14 cellular contexts compared by ENCODE assay signal in genomic region chr1:59018860-59019259, GRCh38.
A peak's percentile ranks its signal among the peaks of the same experiment; 100 is the strongest.
DNase-seq lines count a peak whose midpoint lies in the region; ATAC-seq and TF ChIP-seq lines count a peak whose summit lies in the region.
"Had no signal": no experiment of that assay in that cellular context is flagged by ENCODE, and none has a peak within 500 bp of the region (broad histone marks: within the 10 kb centered on the region; RNA-seq: fewer than 3 reads in every experiment).

No MANE protein-coding gene starts in this region.

- no peak for ATAC-seq in activated CD8-positive, alpha-beta T cell treated with anti-CD3 and anti-CD28 coated beads for 36 hours
- ATAC-seq in left cardiac atrium (peak; percentile 78 to 92), HG02642 (IDR thresholded peaks at IDR 0.05; ENCODE audit: poor library complexity, unreplicated experiment) (no peak)
- no peak for ATAC-seq in stimulated activated memory B cell treated with anti-CD40 and anti-IgM and Interleukin-4, amounts not matched to agents 10 μg/mL and 1 μg/mL and 100 μg/mL, for 72 hours

- CTCF ChIA-PET in activated CD8-positive, alpha-beta T cell treated with anti-CD3 and anti-CD28 coated beads for 36 hours (lab: Charles Lee), result no interaction called here

- no peak for TF ChIP-seq CTCF in activated CD8-positive, alpha-beta T cell treated with anti-CD3 and anti-CD28 coated beads for 36 hours (IDR thresholded peaks at IDR 0.05)

- peaks cover 5% of the 10 kb centered on the region for H3K9me3 Mint-ChIP-seq in activated T-cell treated with anti-CD3 and anti-CD28 coated beads, Interleukin-2, amount 50 U/mL, for 24 hours
- peaks cover 4% of the 10 kb centered on the region for H3K9me3 Mint-ChIP-seq in activated CD8-positive, alpha-beta T cell treated with anti-CD3 and anti-CD28 coated beads for 36 hours
- H3K9me3 Mint-ChIP-seq in stimulated activated memory B cell treated with anti-CD40 and anti-IgM and Interleukin-4, amounts not matched to agents 10 μg/mL and 1 μg/mL and 100 μg/mL, for 72 hours, result no peaks in the 10 kb centered on the region

- H3K4me3 Mint-ChIP-seq in activated T-cell treated with anti-CD3 and anti-CD28 coated beads, Interleukin-2, amount 50 U/mL, for 24 hours, result no peak overlapping the region
- no peak overlapping the region for H3K4me3 Mint-ChIP-seq in activated CD8-positive, alpha-beta T cell treated with anti-CD3 and anti-CD28 coated beads for 36 hours
- no peak overlapping the region for H3K4me3 Mint-ChIP-seq in stimulated activated memory B cell treated with anti-CD40 and anti-IgM and Interleukin-4, amounts not matched to agents 10 μg/mL and 1 μg/mL and 100 μg/mL, for 72 hours

- H3K4me1 Mint-ChIP-seq in activated T-cell treated with anti-CD3 and anti-CD28 coated beads, Interleukin-2, amount 50 U/mL, for 24 hours (ENCODE audit: low read depth), result peaks cover 29% of the 10 kb centered on the region
- H3K4me1 Mint-ChIP-seq in activated CD8-positive, alpha-beta T cell treated with anti-CD3 and anti-CD28 coated beads for 36 hours (ENCODE audit: low read depth), result peaks cover 26% of the 10 kb centered on the region
- peaks cover 52% of the 10 kb centered on the region for H3K4me1 Mint-ChIP-seq in stimulated activated memory B cell treated with anti-CD40 and anti-IgM and Interleukin-4, amounts not matched to agents 10 μg/mL and 1 μg/mL and 100 μg/mL, for 72 hours

- H3K36me3 Mint-ChIP-seq in activated T-cell treated with anti-CD3 and anti-CD28 coated beads, Interleukin-2, amount 50 U/mL, for 24 hours (ENCODE audit: low read depth), result no peaks in the 10 kb centered on the region
- peaks cover 5% of the 10 kb centered on the region for H3K36me3 Mint-ChIP-seq in activated CD8-positive, alpha-beta T cell treated with anti-CD3 and anti-CD28 coated beads for 36 hours (ENCODE audit: low read depth)
- peaks cover 5% of the 10 kb centered on the region for H3K36me3 Mint-ChIP-seq in stimulated activated memory B cell treated with anti-CD40 and anti-IgM and Interleukin-4, amounts not matched to agents 10 μg/mL and 1 μg/mL and 100 μg/mL, for 72 hours
- H3K36me3 Mint-ChIP-seq: naive B cell had no signal

- no peak for DNase-seq in activated T-cell treated with anti-CD3 and anti-CD28 coated beads, Interleukin-2, amount 50 U/mL, for 24 hours
- no peak for DNase-seq in activated T-cell treated with anti-CD3 and anti-CD28 coated beads for 4 hours
- no peak for DNase-seq in activated CD8-positive, alpha-beta T cell treated with anti-CD3 and anti-CD28 coated beads for 36 hours
- peak; percentile 40 for DNase-seq in left cardiac atrium
- no peak for DNase-seq in stimulated activated CD4-positive, alpha-beta T cell treated with anti-CD3 and anti-CD28 coated beads, Interleukin-4, amount 100 ng/mL, for 4 hours
- no peak for DNase-seq in HuH-7 (ENCODE audit: low spot score)
- DNase-seq: Caco-2, KG1, naive B cell, NCI-H526 treated with DMSO at 0.1 percent for 48 hours, Peyer's patch, WERI-Rb-1 had no signal

- intact Hi-C loops in activated CD8-positive, alpha-beta T cell treated with anti-CD3 and anti-CD28 coated beads for 36 hours (cut with micrococcal nuclease), result no loop called here
- intact Hi-C loops in left cardiac atrium (cut with DNase I), result no loop called here

- POLR2A ChIA-PET in activated CD8-positive, alpha-beta T cell treated with anti-CD3 and anti-CD28 coated beads for 36 hours (lab: Charles Lee), result interaction anchor here (1.0 to 2.7 kb wide), 2 partner anchors 8 to 235 kb away, joined by 3 to 11 read pairs; partner anchors contain the start of gene JUN

- H3K27me3 Mint-ChIP-seq in activated T-cell treated with anti-CD3 and anti-CD28 coated beads, Interleukin-2, amount 50 U/mL, for 24 hours, result no peaks in the 10 kb centered on the region
- no peaks in the 10 kb centered on the region for H3K27me3 Mint-ChIP-seq in activated CD8-positive, alpha-beta T cell treated with anti-CD3 and anti-CD28 coated beads for 36 hours
- H3K27me3 Mint-ChIP-seq in stimulated activated memory B cell treated with anti-CD40 and anti-IgM and Interleukin-4, amounts not matched to agents 10 μg/mL and 1 μg/mL and 100 μg/mL, for 72 hours, result no peaks in the 10 kb centered on the region
- H3K27me3 Mint-ChIP-seq: naive B cell had no signal

- peak overlapping the region; percentile 14 for H3K27ac Mint-ChIP-seq in activated T-cell treated with anti-CD3 and anti-CD28 coated beads, Interleukin-2, amount 50 U/mL, for 24 hours
- peak overlapping the region; percentile 87 for H3K27ac Mint-ChIP-seq in activated CD8-positive, alpha-beta T cell treated with anti-CD3 and anti-CD28 coated beads for 36 hours
- peak overlapping the region; percentile 91 for H3K27ac Mint-ChIP-seq in stimulated activated memory B cell treated with anti-CD40 and anti-IgM and Interleukin-4, amounts not matched to agents 10 μg/mL and 1 μg/mL and 100 μg/mL, for 72 hours

Comparison
In these comparisons a context has a peak if more than half of its experiments do, and no peak if none do; other contexts are left out.
1. H3K27ac Mint-ChIP-seq: peak in every context shown above with its lines; median percentile 91 in stimulated activated memory B cell treated with anti-CD40 and anti-IgM and Interleukin-4, amounts not matched to agents 10 μg/mL and 1 μg/mL and 100 μg/mL, for 72 hours; 87 in activated CD8-positive, alpha-beta T cell treated with anti-CD3 and anti-CD28 coated beads for 36 hours; 14 in activated T-cell treated with anti-CD3 and anti-CD28 coated beads, Interleukin-2, amount 50 U/mL, for 24 hours.
2. ATAC-seq: peak in left cardiac atrium (2 of 2); none in activated CD8-positive, alpha-beta T cell treated with anti-CD3 and anti-CD28 coated beads for 36 hours (single experiment), stimulated activated memory B cell treated with anti-CD40 and anti-IgM and Interleukin-4, amounts not matched to agents 10 μg/mL and 1 μg/mL and 100 μg/mL, for 72 hours (single experiment) and HG02642 (single experiment).